Comparison of ENCODE assay signal across 2 cellular contexts in genomic region chr1:208207388-208208131, GRCh38.
A peak's percentile ranks its signal among the peaks of the same experiment; 100 is the strongest.
TF ChIP-seq lines count a peak whose summit lies in the region.

No MANE protein-coding gene starts in this region.

TF ChIP-seq in K562, 482 proteins besides CTCF, POLR2A, EP300 and RAD21 (continued from another document):
- TF ChIP-seq MIER1 (IDR thresholded peaks at IDR 0.05; ENCODE audit: low read depth) (no peak), MEF2D (tag; conservative IDR thresholded peaks at IDR 0.05; ENCODE audit: low read depth) (no peak), MYNN (IDR thresholded peaks at IDR 0.05) (no peak), MYNN (CRISPR knock-in tag; IDR thresholded peaks at IDR 0.05) (no peak), HINFP (tag; conservative IDR thresholded peaks at IDR 0.05; ENCODE audit: low read depth) (no peak), ZFX (CRISPR knock-in tag; IDR thresholded peaks at IDR 0.05) (no peak), PHF20 (IDR thresholded peaks at IDR 0.05; ENCODE audit: partially characterized antibody) (no peak), NFIC (IDR thresholded peaks at IDR 0.05) (peak; percentile 86), RBM39 (optimal IDR thresholded peaks at IDR 0.05; ENCODE audit: low read depth, low read length) (no peak), SREBF1 (IDR thresholded peaks at IDR 0.05; ENCODE audit: borderline replicate concordance, low read depth, low read length) (no peak), EGR1 (conservative IDR thresholded peaks at IDR 0.05) (peak; percentile 65), ZNF830 (CRISPR knock-in tag; IDR thresholded peaks at IDR 0.05) (no peak)
TF ChIP-seq in K562: peak in this region for 2.

TF ChIP-seq in HepG2, 621 proteins besides CTCF, POLR2A, EP300 and RAD21 (continues in another document):
- TF ChIP-seq RFXAP (CRISPR knock-in tag; IDR thresholded peaks at IDR 0.05; ENCODE audit: borderline replicate concordance) (0 out of 2 replicates have a peak, but pooled peaks have one; percentile 55), PAXIP1 (CRISPR knock-in tag; conservative IDR thresholded peaks at IDR 0.05) (peak; percentile 32; the same call in 1 of the 2 replicates), CC2D1A (CRISPR knock-in tag; IDR thresholded peaks at IDR 0.05) (0 out of 2 replicates have a peak, but pooled peaks have one; percentile 41), CREM (IDR thresholded peaks at IDR 0.05) (no peak), CREM (CRISPR knock-in tag; IDR thresholded peaks at IDR 0.05) (no peak), SMAD9 (CRISPR knock-in tag; IDR thresholded peaks at IDR 0.05) (no peak), HOXA3 (CRISPR knock-in tag; IDR thresholded peaks at IDR 0.05) (peak; percentile 38; the same call in 1 of the 2 replicates), ZZZ3 (CRISPR knock-in tag; IDR thresholded peaks at IDR 0.05; ENCODE audit: borderline replicate concordance) (no peak), FOSL2 (CRISPR knock-in tag; IDR thresholded peaks at IDR 0.05) (peak; percentile 19; the same call in 1 of the 2 replicates), TGIF2 (CRISPR knock-in tag; IDR thresholded peaks at IDR 0.05) (no peak), ZNF710 (CRISPR knock-in tag; IDR thresholded peaks at IDR 0.05; ENCODE audit: borderline replicate concordance) (peak; percentile 79; the same call in 1 of the 2 replicates), HMG20B (CRISPR knock-in tag; conservative IDR thresholded peaks at IDR 0.05) (no peak), IRX3 (CRISPR knock-in tag; IDR thresholded peaks at IDR 0.05; ENCODE audit: borderline replicate concordance, low read depth) (no peak), ZNF343 (CRISPR knock-in tag; IDR thresholded peaks at IDR 0.05) (no peak), HNF4A (CRISPR knock-in tag; IDR thresholded peaks at IDR 0.05) (peak; percentile 53), ARHGAP35 (CRISPR knock-in tag; IDR thresholded peaks at IDR 0.05; ENCODE audit: borderline replicate concordance) (no peak), PAX8 (CRISPR knock-in tag; IDR thresholded peaks at IDR 0.05; ENCODE audit: borderline replicate concordance) (no peak), ZKSCAN1 (IDR thresholded peaks at IDR 0.05; ENCODE audit: low read length) (peak; percentile 49), PHB2 (IDR thresholded peaks at IDR 0.05; ENCODE audit: partially characterized antibody) (no peak), SALL1 (CRISPR knock-in tag; IDR thresholded peaks at IDR 0.05) (peak; percentile 60; the same call in 1 of the 2 replicates), MEF2D (CRISPR knock-in tag; IDR thresholded peaks at IDR 0.05) (no peak), AHDC1 (CRISPR knock-in tag; IDR thresholded peaks at IDR 0.05; ENCODE audit: borderline replicate concordance) (no peak), DDIT3 (CRISPR knock-in tag; IDR thresholded peaks at IDR 0.05) (no peak), ZNF121 (CRISPR knock-in tag; IDR thresholded peaks at IDR 0.05) (0 out of 2 replicates have a peak, but pooled peaks have one; percentile 29), NR2C2 (CRISPR knock-in tag; IDR thresholded peaks at IDR 0.05; ENCODE audit: borderline replicate concordance) (0 out of 2 replicates have a peak, but pooled peaks have one; percentile 14), ZFP62 (CRISPR knock-in tag; IDR thresholded peaks at IDR 0.05) (no peak), RARA (CRISPR knock-in tag; IDR thresholded peaks at IDR 0.05) (peak; percentile 61), THRA (CRISPR knock-in tag; IDR thresholded peaks at IDR 0.05; ENCODE audit: borderline replicate concordance) (0 out of 2 replicates have a peak, but pooled peaks have one; percentile 19), ZNF253 (CRISPR knock-in tag; IDR thresholded peaks at IDR 0.05; ENCODE audit: borderline replicate concordance) (no peak), NKX3-1 (CRISPR knock-in tag; IDR thresholded peaks at IDR 0.05) (no peak), SOX13 (IDR thresholded peaks at IDR 0.05) (no peak), SOX13 (CRISPR knock-in tag; conservative IDR thresholded peaks at IDR 0.05 in 1 of 2, IDR thresholded peaks at IDR 0.05 in 1 of 2) (peak in 1 of 2 experiments; percentile 8; a peak in 1 of 4 replicates), ZMYM4 (CRISPR knock-in tag; IDR thresholded peaks at IDR 0.05) (0 out of 2 replicates have a peak, but pooled peaks have one; percentile 25), RAD51 (IDR thresholded peaks at IDR 0.05; ENCODE audit: borderline replicate concordance) (no peak), LCORL (IDR thresholded peaks at IDR 0.05) (no peak), LCORL (CRISPR knock-in tag; IDR thresholded peaks at IDR 0.05) (0 out of 2 replicates have a peak, but pooled peaks have one; percentile 21), FOXA1 (IDR thresholded peaks at IDR 0.05) (no peak), FOXA1 (CRISPR knock-in tag; IDR thresholded peaks at IDR 0.05) (peak; percentile 20; the same call in 1 of the 2 replicates), NR2F6 (IDR thresholded peaks at IDR 0.05) (0 out of 2 replicates have a peak, but pooled peaks have one; percentile 12), NR2F6 (CRISPR knock-in tag; IDR thresholded peaks at IDR 0.05) (peak; percentile 31; the same call in 1 of the 2 replicates), NCOA2 (CRISPR knock-in tag; IDR thresholded peaks at IDR 0.05) (0 out of 2 replicates have a peak, but pooled peaks have one; percentile 22), GLMP (CRISPR knock-in tag; IDR thresholded peaks at IDR 0.05; ENCODE audit: borderline replicate concordance) (no peak), ARID3A (IDR thresholded peaks at IDR 0.05; ENCODE audit: low read depth, low read length) (no peak), ZNF441 (CRISPR knock-in tag; IDR thresholded peaks at IDR 0.05; ENCODE audit: borderline replicate concordance) (0 out of 2 replicates have a peak, but pooled peaks have one; percentile 22), SOX6 (IDR thresholded peaks at IDR 0.05) (no peak), SOX6 (CRISPR knock-in tag; IDR thresholded peaks at IDR 0.05) (peak; percentile 58)
